ENCODE assay signal across 21 cellular contexts in genomic region chr13:98918771-98919170, GRCh38. TPM values are rescaled to one million over a fixed set of nuclear protein-coding genes. Genes with fewer than 3 reads are reported as not detected.
DNase-seq lines count a peak whose midpoint lies in the region; ATAC-seq, FAIRE-seq and TF ChIP-seq lines count a peak whose summit lies in the region.
"Had no signal": no experiment of that assay in that cellular context is flagged by ENCODE, and none has a peak within 500 bp of the region (broad histone marks: within the 10 kb centered on the region; RNA-seq: fewer than 3 reads in every experiment).

No MANE protein-coding gene starts in this region.

- ATAC-seq in activated CD4-positive, alpha-beta T cell treated with anti-CD3 and anti-CD28 coated beads for 36 hours, result peak; percentile 18
- peak; percentile 47 for ATAC-seq in activated CD8-positive, alpha-beta T cell treated with anti-CD3 and anti-CD28 coated beads for 36 hours
- ATAC-seq in memory B cell (ENCODE audit: low read depth), result peak; percentile 37
- ATAC-seq in HG03520 (IDR thresholded peaks at IDR 0.05; ENCODE audit: unreplicated experiment), result no peak

- H3K9me3 Mint-ChIP-seq in activated CD4-positive, alpha-beta T cell treated with anti-CD3 and anti-CD28 coated beads for 36 hours (ENCODE audit: low read depth), result no peaks in the 10 kb centered on the region
- H3K9me3 Mint-ChIP-seq in activated CD8-positive, alpha-beta T cell treated with anti-CD3 and anti-CD28 coated beads for 36 hours, result no peaks in the 10 kb centered on the region
- H3K9me3 Mint-ChIP-seq in memory B cell, result no peaks in the 10 kb centered on the region
- H3K9me3 Mint-ChIP-seq: dendritic cell treated with granulocyte-macrophage colony-stimulating factor and Interleukin-4, amounts not matched to agents 40 ng/mL and 50 ng/mL, for 4 days; type B pancreatic cell had no signal

- no peak for DNase-seq in activated CD4-positive, alpha-beta T cell treated with anti-CD3 and anti-CD28 coated beads for 36 hours
- DNase-seq in activated CD4-positive, alpha-beta T cell treated with anti-CD3 and anti-CD28 coated beads for 1 hour, result no peak
- DNase-seq in Kasumi-1 (lab: John Stamatoyannopoulos, UW) (peak; percentile 71 to 77), memory B cell (ENCODE audit: low spot score in 2 of 2) (no peak), mesenteric fat pad (ENCODE audit: low spot score) (no peak), frontal cortex (ENCODE audit: low spot score in 2 of 2) (no peak)
- no peak for DNase-seq in activated CD8-positive, alpha-beta T cell treated with anti-CD3 and anti-CD28 coated beads for 36 hours
- DNase-seq: 8988T; activated CD4-positive, CD25-positive, alpha-beta regulatory T cell treated with anti-CD3 and anti-CD28 coated beads, Interleukin-2, amount 50 U/mL, for 72 hours; EL; heart right ventricle; kidney glomerular epithelial cell; MG63; NCI-H2081; ovary; stimulated activated CD4-positive, alpha-beta T cell treated with anti-CD3 and anti-CD28 coated beads, Interleukin-4, amount 100 ng/mL, for 24 hours had no signal

- CTCF ChIA-PET in activated CD4-positive, alpha-beta T cell treated with anti-CD3 and anti-CD28 coated beads for 36 hours (lab: Charles Lee), result interaction anchor here (0.6 to 1.8 kb wide), 3 partner anchors 8 to 58 kb away, joined by 3 to 9 read pairs (median 3); no protein-coding TSS in a partner anchor
- CTCF ChIA-PET in activated CD8-positive, alpha-beta T cell treated with anti-CD3 and anti-CD28 coated beads for 36 hours (lab: Charles Lee), result no interaction called here

- POLR2A ChIA-PET in activated CD4-positive, alpha-beta T cell treated with anti-CD3 and anti-CD28 coated beads for 36 hours (lab: Charles Lee), result interaction anchor here (0.6 kb wide), 2 partner anchors 314 to 683 kb away, joined by 3 to 6 read pairs; no protein-coding TSS in a partner anchor
- POLR2A ChIA-PET in activated CD8-positive, alpha-beta T cell treated with anti-CD3 and anti-CD28 coated beads for 36 hours (lab: Charles Lee), result no interaction called here

- intact Hi-C loops in activated CD4-positive, alpha-beta T cell treated with anti-CD3 and anti-CD28 coated beads for 36 hours (cut with DNase I, micrococcal nuclease), result loop anchor here in 1 of 2 experiments (5.0 kb wide), 1 partner anchor 79 kb away; no protein-coding TSS in a partner anchor
- intact Hi-C loops in activated CD8-positive, alpha-beta T cell treated with anti-CD3 and anti-CD28 coated beads for 36 hours (cut with micrococcal nuclease), result loop anchor here (5.0 kb wide), 1 partner anchor 44 kb away; no protein-coding TSS in a partner anchor

- no peak for FAIRE-seq in frontal cortex (lab: Jason Lieb, UNC)
- FAIRE-seq: H1, HTR-8/SVneo had no signal

- no peak overlapping the region for H3K4me3 Mint-ChIP-seq in activated CD4-positive, alpha-beta T cell treated with anti-CD3 and anti-CD28 coated beads for 36 hours
- no peak overlapping the region for H3K4me3 Mint-ChIP-seq in activated CD8-positive, alpha-beta T cell treated with anti-CD3 and anti-CD28 coated beads for 36 hours
- H3K4me3 Mint-ChIP-seq in memory B cell, result no peak overlapping the region
- H3K4me3 Mint-ChIP-seq: dendritic cell treated with granulocyte-macrophage colony-stimulating factor and Interleukin-4, amounts not matched to agents 40 ng/mL and 50 ng/mL, for 4 days; type B pancreatic cell had no signal

- no peaks in the 10 kb centered on the region for H3K27me3 Mint-ChIP-seq in activated CD4-positive, alpha-beta T cell treated with anti-CD3 and anti-CD28 coated beads for 36 hours
- no peaks in the 10 kb centered on the region for H3K27me3 Mint-ChIP-seq in activated CD8-positive, alpha-beta T cell treated with anti-CD3 and anti-CD28 coated beads for 36 hours
- no peaks in the 10 kb centered on the region for H3K27me3 Mint-ChIP-seq in memory B cell
- H3K27me3 Mint-ChIP-seq: type B pancreatic cell had no signal

- peaks cover 55% of the 10 kb centered on the region for H3K36me3 Mint-ChIP-seq in activated CD4-positive, alpha-beta T cell treated with anti-CD3 and anti-CD28 coated beads for 36 hours (ENCODE audit: low read depth)
- H3K36me3 Mint-ChIP-seq in activated CD8-positive, alpha-beta T cell treated with anti-CD3 and anti-CD28 coated beads for 36 hours (ENCODE audit: low read depth), result peaks cover 35% of the 10 kb centered on the region
- peaks cover 29% of the 10 kb centered on the region for H3K36me3 Mint-ChIP-seq in memory B cell

- peak overlapping the region; percentile 48 for H3K27ac Mint-ChIP-seq in activated CD4-positive, alpha-beta T cell treated with anti-CD3 and anti-CD28 coated beads for 36 hours
- peak overlapping the region; percentile 70 for H3K27ac Mint-ChIP-seq in activated CD8-positive, alpha-beta T cell treated with anti-CD3 and anti-CD28 coated beads for 36 hours
- H3K27ac Mint-ChIP-seq in memory B cell, result no peak overlapping the region
- H3K27ac Mint-ChIP-seq: dendritic cell treated with granulocyte-macrophage colony-stimulating factor and Interleukin-4, amounts not matched to agents 40 ng/mL and 50 ng/mL, for 4 days; type B pancreatic cell had no signal

- peaks cover 44% of the 10 kb centered on the region for H3K4me1 Mint-ChIP-seq in activated CD4-positive, alpha-beta T cell treated with anti-CD3 and anti-CD28 coated beads for 36 hours
- H3K4me1 Mint-ChIP-seq in activated CD8-positive, alpha-beta T cell treated with anti-CD3 and anti-CD28 coated beads for 36 hours (ENCODE audit: low read depth), result peaks cover 33% of the 10 kb centered on the region
- peaks cover 16% of the 10 kb centered on the region for H3K4me1 Mint-ChIP-seq in memory B cell

- TF ChIP-seq CTCF in activated CD8-positive, alpha-beta T cell treated with anti-CD3 and anti-CD28 coated beads for 36 hours (IDR thresholded peaks at IDR 0.05), result no peak

RNA-seq across cellular contexts. Expression of gene DOCK9, which starts 59.1 kb away (rescaled TPM):
- total RNA-seq in activated CD4-positive, alpha-beta T cell treated with anti-CD3 and anti-CD28 coated beads for 36 hours, result 10 to 100 TPM; 36.0 to 42.6 TPM
- 10 to 100 TPM; 33.4 to 36.9 TPM for total RNA-seq in activated CD8-positive, alpha-beta T cell treated with anti-CD3 and anti-CD28 coated beads for 36 hours
- 127 TPM for total RNA-seq in mesenteric fat pad
- total RNA-seq in frontal cortex, result 162 TPM

Comparison
In these comparisons a context has a peak if more than half of its experiments do, and no peak if none do; other contexts are left out.
1. DNase-seq: peak in Kasumi-1 (2 of 2); none in activated CD4-positive, alpha-beta T cell treated with anti-CD3 and anti-CD28 coated beads for 36 hours (single experiment), activated CD4-positive, alpha-beta T cell treated with anti-CD3 and anti-CD28 coated beads for 1 hour (single experiment), activated CD8-positive, alpha-beta T cell treated with anti-CD3 and anti-CD28 coated beads for 36 hours (single experiment), memory B cell (0 of 2), mesenteric fat pad (single experiment) and frontal cortex (0 of 2).